8 cellular contexts compared by ENCODE assay signal in the genomic region with DNA sequence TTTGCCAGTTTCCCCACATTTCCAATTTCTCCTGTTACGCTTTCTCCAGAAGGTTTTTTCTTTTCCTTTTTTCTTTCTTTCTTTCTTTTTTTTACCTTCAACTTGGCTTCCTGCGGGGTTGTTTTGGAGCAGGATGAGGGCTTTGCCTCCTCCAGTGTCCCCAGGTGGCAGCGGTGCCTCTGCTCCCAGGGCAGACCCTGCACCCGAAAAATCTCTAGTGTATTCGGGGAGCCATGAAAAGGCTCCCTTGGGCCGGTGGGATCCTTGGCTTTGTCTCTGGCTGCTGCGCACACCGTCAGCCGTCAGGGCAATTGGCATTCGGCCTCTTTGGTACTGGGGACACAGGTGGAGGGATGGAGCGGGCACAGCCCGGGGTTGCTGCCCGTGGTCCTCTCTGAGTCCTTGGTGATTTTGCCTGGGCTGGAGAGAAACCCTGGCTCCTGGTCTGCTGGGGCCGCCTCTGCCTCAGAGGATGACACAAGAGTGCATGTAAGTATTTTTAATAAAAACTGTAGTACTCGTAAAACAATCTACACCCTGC. TPM values are rescaled to one million over a fixed set of nuclear protein-coding genes. Genes with fewer than 3 reads are reported as not detected.
A peak's percentile ranks its signal among the peaks of the same experiment; 100 is the strongest.
DNase-seq lines count a peak whose midpoint lies in the region; ATAC-seq and TF ChIP-seq lines count a peak whose summit lies in the region.

No MANE protein-coding gene starts in this region.

- peak overlapping the region; percentile 92 to 96 (median 94) for H3K4me3 Mint-ChIP-seq in brain

- ATAC-seq in GM19397 (IDR thresholded peaks at IDR 0.05; ENCODE audit: unreplicated experiment), result no peak

- H3K36me3 Mint-ChIP-seq in brain, result peaks cover 5% of the 10 kb centered on the region

- no peak overlapping the region for H3K27ac ChIP-seq in mesodermal cell (ENCODE audit: low read depth, low read length, severe bottlenecking)

- peak overlapping the region; percentile 53 for H3K4me3 ChIP-seq in mesodermal cell (ENCODE audit: extremely low read depth, insufficient read depth, low read length, poor library complexity, severe bottlenecking)

- H3K9me3 Mint-ChIP-seq in brain, result peaks cover 3 to 13% (median 8%) of the 10 kb centered on the region in 5 experiments

- no peak for TF ChIP-seq CTCF in brain (conservative IDR thresholded peaks at IDR 0.05)

- peak; percentile 6 for DNase-seq in stimulated activated CD4-positive, alpha-beta T cell treated with anti-CD3 and anti-CD28 coated beads, Interleukin-15, amount 100 ng/mL, for 24 hours
- no peak for DNase-seq in stimulated activated CD4-positive, alpha-beta T cell treated with anti-CD3 and anti-CD28 coated beads, Interleukin-4, amount 100 ng/mL, for 1 hour
- no peak for DNase-seq in AG08396 (ENCODE audit: low spot score)
- no peak for DNase-seq in NCI-H1092 treated with DMSO at 0.1 percent for 48 hours (lab: John Stamatoyannopoulos, UW)
- no peak for DNase-seq in T1000 (lab: John Stamatoyannopoulos, UW)

- H3K4me1 Mint-ChIP-seq in brain, result peaks cover 8% of the 10 kb centered on the region

- no peaks in the 10 kb centered on the region for H3K9me3 ChIP-seq in mesodermal cell (ENCODE audit: control insufficient read depth, low read length)

- H3K27me3 Mint-ChIP-seq in brain, result peaks cover 81% of the 10 kb centered on the region

- 20 to 25% methylated on average over 7 to 11 of the region's 15 CpGs for WGBS in mesodermal cell (ENCODE audit: insufficient coverage in 2 of 2), 2 experiments

- H3K36me3 ChIP-seq in mesodermal cell (ENCODE audit: control insufficient read depth, insufficient read depth, low read length), result no peaks in the 10 kb centered on the region

- H3K4me1 ChIP-seq in mesodermal cell (ENCODE audit: control insufficient read depth, insufficient read depth, low read length, poor library complexity, severe bottlenecking), result peaks cover 10% of the 10 kb centered on the region

- peak overlapping the region in 1 of 5 experiments; percentile 54 for H3K27ac Mint-ChIP-seq in brain

RNA-seq across cellular contexts. Expression of gene ITGB3, which starts 0.8 kb away (rescaled TPM):
- polyA plus RNA-seq in brain (ENCODE audit: insufficient read depth, low read depth, low replicate concordance), result 0.63 TPM
- 1.1 TPM for polyA plus RNA-seq in mesodermal cell (2013, experiment 1 of 2)
- 0.40 TPM for polyA plus RNA-seq in mesodermal cell (2013, experiment 2 of 2)

RNA-seq across cellular contexts. Expression of gene MYL4, which starts 45.3 kb away (rescaled TPM):
- polyA plus RNA-seq in brain (ENCODE audit: insufficient read depth, low read depth, low replicate concordance), result not detected
- 46.6 TPM for polyA plus RNA-seq in mesodermal cell (2013, experiment 1 of 2)
- polyA plus RNA-seq in mesodermal cell (2013, experiment 2 of 2), result 36.6 TPM
